ENCODE assay signal across 12 cellular contexts in the genomic region with DNA sequence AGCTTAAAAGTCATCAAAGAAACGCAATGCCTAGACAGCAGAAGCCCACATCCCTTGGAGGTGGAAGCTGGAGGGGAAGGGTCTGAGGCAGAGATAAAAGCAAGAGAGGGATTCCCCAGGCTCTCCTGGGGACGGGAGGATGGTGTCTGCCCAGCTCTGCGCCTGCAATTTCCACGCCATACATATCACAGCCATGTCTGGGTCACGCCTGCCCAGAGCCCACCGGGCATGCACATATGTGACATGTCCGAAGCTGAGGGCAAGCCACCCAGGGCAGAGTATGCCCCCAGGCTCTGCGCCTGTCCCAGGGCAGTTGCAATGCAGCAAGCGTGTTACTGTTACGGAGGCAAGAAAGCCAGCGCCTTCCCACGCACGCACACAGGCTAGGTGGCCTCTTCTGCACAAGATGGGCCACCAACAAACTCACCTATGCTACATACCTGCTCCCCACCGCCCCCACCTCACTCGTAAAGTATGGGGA. TPM values are rescaled to one million over a fixed set of nuclear protein-coding genes. Genes with fewer than 3 reads are reported as not detected.
A peak's percentile ranks its signal among the peaks of the same experiment; 100 is the strongest.
DNase-seq lines count a peak whose midpoint lies in the region; ATAC-seq, FAIRE-seq and TF ChIP-seq lines count a peak whose summit lies in the region.
"Had no signal": no experiment of that assay in that cellular context is flagged by ENCODE, and none has a peak within 500 bp of the region (broad histone marks: within the 10 kb centered on the region; RNA-seq: fewer than 3 reads in every experiment).

No MANE protein-coding gene starts in this region.

- H3K27ac ChIP-seq in HepG2 (ENCODE audit: extremely low read length, insufficient read depth, low read length) (no peak overlapping the region), right lobe of liver (no peak overlapping the region), iPS DF 6.9 (ENCODE audit: low read length) (no peak overlapping the region), trophoblast cell (ENCODE audit: low read depth, low read length) (no peak overlapping the region)
- H3K27ac ChIP-seq: RWPE1 had no signal

- H2AK5ac ChIP-seq in trophoblast cell (ENCODE audit: low read length) = no peak overlapping the region

- DNase-seq in HepG2 (ENCODE audit: low spot score) = no peak
- no peak for DNase-seq in right lobe of liver
- DNase-seq in iPS DF 6.9 (ENCODE audit: low read depth, low spot score) = no peak
- DNase-seq in trophoblast cell = no peak
- no peak for DNase-seq in NCI-H1048 (lab: John Stamatoyannopoulos, UW)
- DNase-seq: activated CD4-positive, CD25-positive, alpha-beta regulatory T cell treated with anti-CD3 and anti-CD28 coated beads, Interleukin-2, amount 50 U/mL, for 72 hours; activated naive CD8-positive, alpha-beta T cell treated with anti-CD3 and anti-CD28 coated beads, Interleukin-2, amount 50 U/mL, for 24 hours; natural killer cell had no signal

- TF ChIP-seq CTCF in HepG2 (CRISPR knock-in tag; IDR thresholded peaks at IDR 0.05) (no peak), right lobe of liver (IDR thresholded peaks at IDR 0.05) (no peak)

- no peak overlapping the region for H3K23ac ChIP-seq in trophoblast cell (ENCODE audit: low read length)

- FAIRE-seq in HepG2 (lab: Jason Lieb, UNC) = no peak

- H3K9ac ChIP-seq in HepG2 (ENCODE audit: insufficient read depth, low read depth, low read length) (no peak overlapping the region), trophoblast cell (ENCODE audit: low read length) (no peak overlapping the region)

- H4K20me1 ChIP-seq in HepG2 (ENCODE audit: insufficient read depth, low read length) = no peaks in the 10 kb centered on the region

- TF ChIP-seq POLR2A in HepG2 (IDR thresholded peaks at IDR 0.05; ENCODE audit: insufficient read depth in 1 of 2, low read depth in 2 of 2, low read length in 2 of 2) (no peak), right lobe of liver (IDR thresholded peaks at IDR 0.05) (no peak)

- TF ChIP-seq RAD21 in HepG2 (CRISPR knock-in tag; IDR thresholded peaks at IDR 0.05) = no peak

- no peak overlapping the region for H3K4ac ChIP-seq in trophoblast cell (ENCODE audit: low read depth, low read length)

- H3K79me1 ChIP-seq in trophoblast cell (ENCODE audit: low read length) = no peaks in the 10 kb centered on the region

- 0% methylated on average over 1 of the region's 15 CpGs for WGBS in HepG2 (ENCODE audit: low lambda C conversion rate)
- 27% methylated on average over 4 of the region's 15 CpGs for WGBS in right lobe of liver (ENCODE audit: insufficient coverage, low coverage, low lambda C conversion rate, missing lambda C conversion rate)
- no CpG with 5 or more reads among the region's 15 CpGs for WGBS in iPS DF 6.9 (ENCODE audit: insufficient coverage, insufficient read length)
- WGBS in trophoblast cell (ENCODE audit: extremely low coverage, insufficient coverage, insufficient read length) = no CpG with 5 or more reads among the region's 15 CpGs

- H4K91ac ChIP-seq in trophoblast cell (ENCODE audit: low read depth, low read length) = no peak overlapping the region

- H3K18ac ChIP-seq in trophoblast cell (ENCODE audit: low read length) = no peak overlapping the region

- no peak overlapping the region for H2BK12ac ChIP-seq in trophoblast cell (ENCODE audit: low read length)

- H3K9me3 ChIP-seq in HepG2 (ENCODE audit: low read length) (no peaks in the 10 kb centered on the region), right lobe of liver (no peaks in the 10 kb centered on the region), iPS DF 6.9 (ENCODE audit: control insufficient read depth, insufficient read depth, low read length) (no peaks in the 10 kb centered on the region), trophoblast cell (ENCODE audit: insufficient read depth, low read depth, low read length) (no peaks in the 10 kb centered on the region)

- in situ Hi-C loops in HepG2 (cut with HindIII; ENCODE audit: extremely low pct_ligation_motif_present, low pct_unique_long_range_greater_than_20kb) = no loop called here

- no peaks in the 10 kb centered on the region for H3K4me1 ChIP-seq in HepG2 (ENCODE audit: insufficient read depth, low read length)
- no peaks in the 10 kb centered on the region for H3K4me1 ChIP-seq in right lobe of liver
- H3K4me1 ChIP-seq in iPS DF 6.9 (ENCODE audit: control insufficient read depth, insufficient read depth, low read length) = no peaks in the 10 kb centered on the region
- H3K4me1 ChIP-seq in trophoblast cell (ENCODE audit: control insufficient read depth in 1 of 2, insufficient read depth in 2 of 2, low read length in 2 of 2) = peaks cover 0 to 4% of the 10 kb centered on the region in 2 experiments

- no peak overlapping the region for H3K14ac ChIP-seq in trophoblast cell (ENCODE audit: low read length)

- H3K4me3 ChIP-seq in HepG2 (replicated peaks in 1 of 3; ENCODE audit: insufficient read depth in 1 of 3, low read depth in 2 of 3, low read length in 3 of 3) (no peak overlapping the region), right lobe of liver (peak overlapping the region in 1 of 3 donors; percentile 31), iPS DF 6.9 (ENCODE audit: low read length) (peak overlapping the region; percentile 71; the same call in 1 of the 2 replicates), trophoblast cell (ENCODE audit: low read depth, low read length) (peak overlapping the region; percentile 69)

- no peak overlapping the region for H4K12ac ChIP-seq in trophoblast cell (ENCODE audit: low read depth, low read length)

- H3K4me2 ChIP-seq in HepG2 (ENCODE audit: low read depth, low read length) = no peak overlapping the region
- H3K4me2 ChIP-seq in trophoblast cell (ENCODE audit: low read length) = peak overlapping the region; percentile 65

- no TSS peak for BruUV-seq in HepG2 (replicated peaks; lab: Mats Ljungman, UMichigan)

- ATAC-seq in HepG2 (peak; percentile 44), right lobe of liver (no peak), GM18519 (IDR thresholded peaks at IDR 0.05; ENCODE audit: low FRiP score, unreplicated experiment) (no peak), GM19467 (IDR thresholded peaks at IDR 0.05; ENCODE audit: unreplicated experiment) (no peak), HG02759 (IDR thresholded peaks at IDR 0.05; ENCODE audit: unreplicated experiment) (no peak)
- ATAC-seq: activated naive CD8-positive, alpha-beta T cell treated with anti-CD3 and anti-CD28 coated beads, Interleukin-2, amount 50 U/mL, for 24 hours; natural killer cell had no signal

- intact Hi-C loops in HepG2 (cut with micrococcal nuclease; ENCODE audit: unreplicated experiment) (no loop called here), right lobe of liver (cut with DNase I) (no loop called here)

- no peak overlapping the region for H4K8ac ChIP-seq in trophoblast cell (ENCODE audit: low read depth, low read length)

- no peak overlapping the region for H2BK5ac ChIP-seq in trophoblast cell (ENCODE audit: low read depth, low read length, poor library complexity)

- H3K36me3 ChIP-seq in HepG2 (replicated peaks in 1 of 2; ENCODE audit: control insufficient read depth in 1 of 2, insufficient read depth in 2 of 2, low read length in 2 of 2) (no peaks in the 10 kb centered on the region), right lobe of liver (no peaks in the 10 kb centered on the region), iPS DF 6.9 (ENCODE audit: control insufficient read depth, insufficient read depth, low read length) (no peaks in the 10 kb centered on the region), trophoblast cell (ENCODE audit: control insufficient read depth in 1 of 2, insufficient read depth in 2 of 2, low read length in 2 of 2) (no peaks in the 10 kb centered on the region)

- no peak overlapping the region for H2BK120ac ChIP-seq in trophoblast cell (ENCODE audit: insufficient read depth, low read length, poor library complexity)

- H2AFZ ChIP-seq in HepG2 (ENCODE audit: low read length) (no peak overlapping the region), trophoblast cell (ENCODE audit: insufficient read depth, low read length, poor library complexity) (no peak overlapping the region)

- H3K79me2 ChIP-seq in HepG2 (ENCODE audit: insufficient read depth, low read length) = no peaks in the 10 kb centered on the region
- H3K79me2 ChIP-seq in trophoblast cell (ENCODE audit: control insufficient read depth, insufficient read depth, low read length, poor library complexity) = no peaks in the 10 kb centered on the region

- POLR2A ChIA-PET in HepG2 (lab: Yijun Ruan, JAX) = no interaction called here

- H3K27me3 ChIP-seq in HepG2 (ENCODE audit: control insufficient read depth in 1 of 2, insufficient read depth in 2 of 2, low read length in 2 of 2) (0 out of 5 replicates have a peak, but pooled peaks cover 0 to 3% of the 10 kb centered on the region in 2 experiments), right lobe of liver (peaks cover 0 to 21% of the 10 kb centered on the region in 2 donors), iPS DF 6.9 (ENCODE audit: control insufficient read depth, insufficient read depth, low read length) (no peaks in the 10 kb centered on the region), trophoblast cell (ENCODE audit: insufficient read depth, low read length) (no peaks in the 10 kb centered on the region)

- TF ChIP-seq EP300 in HepG2 (IDR thresholded peaks at IDR 0.05; ENCODE audit: low read depth in 2 of 2, low read length in 2 of 2) (no peak), HepG2 (CRISPR knock-in tag; IDR thresholded peaks at IDR 0.05; ENCODE audit: borderline replicate concordance) (no peak)

- CTCF ChIA-PET in HepG2 (lab: Yijun Ruan, JAX; ENCODE audit: low intra/inter-chr PET ratio, low total read pairs) = no interaction called here

RNA-seq across cellular contexts. Expression of a gene that starts 1.2 kb away (rescaled TPM):
- total RNA-seq in HepG2 (2016; rRNA removed; fragmentation: Illumina TruSeq; extraction: Trizol) (0.33 and 0.84 TPM in 2 replicates), right lobe of liver (1 to 10 TPM in 4 of 6 experiments, under 1 TPM in 2; 0.37 to 2.8 (median 1.1) TPM)
- 0.26 TPM in 1 of 2 replicates, not detected in the other for total RNA-seq in HepG2 (2016; cell fraction: cytosol; rRNA removed; fragmentation: Illumina TruSeq; extraction: Trizol; ENCODE audit: low read depth)
- 0.45 and 0.73 TPM in 2 replicates for total RNA-seq in HepG2 (2016; cell fraction: insoluble cytoplasmic fraction; rRNA removed; fragmentation: Illumina TruSeq; extraction: Trizol)
- 0.52 and 1.5 TPM in 2 replicates for total RNA-seq in HepG2 (2016; cell fraction: membrane; rRNA removed; fragmentation: Illumina TruSeq; extraction: Trizol)
- total RNA-seq in HepG2 (2016; cell fraction: nucleus; rRNA removed; fragmentation: Illumina TruSeq; extraction: Trizol) = 0.12 TPM in 1 of 2 replicates, not detected in the other
- polyA plus RNA-seq in HepG2 (2011; rRNA removed) = 0.09 and 0.14 TPM in 2 replicates
- 0.05 and 0.19 TPM in 2 replicates for polyA plus RNA-seq in HepG2 (2011; cell fraction: cytosol; rRNA removed)
- not detected in 2 replicates for polyA plus RNA-seq in HepG2 (2011; cell fraction: nucleus; rRNA removed)
- polyA plus RNA-seq in HepG2 (2012) = 0.25 and 0.44 TPM in 2 replicates
- polyA plus RNA-seq in HepG2 (2016; cell fraction: cytosol; fragmentation: Illumina TruSeq; extraction: Trizol; ENCODE audit: low read depth) = 0.25 and 0.38 TPM in 2 replicates
- polyA plus RNA-seq in HepG2 (2016; cell fraction: insoluble cytoplasmic fraction; fragmentation: Illumina TruSeq; extraction: Trizol; ENCODE audit: low read depth) = 0.82 and 0.89 TPM in 2 replicates
- polyA plus RNA-seq in HepG2 (2016; cell fraction: membrane; fragmentation: Illumina TruSeq; extraction: Trizol; ENCODE audit: low read depth) = 0.73 and 0.74 TPM in 2 replicates
- 0.23 and 0.35 TPM in 2 replicates for polyA plus RNA-seq in HepG2 (2016; cell fraction: nucleus; fragmentation: Illumina TruSeq; extraction: Trizol; ENCODE audit: insufficient read depth, low read depth)
- polyA minus RNA-seq in HepG2 (2011; rRNA and poly(A)+ RNA removed; ENCODE audit: low replicate concordance) = 0.02 and 1.2 TPM in 2 replicates
- not detected in 2 replicates for polyA minus RNA-seq in HepG2 (2011; cell fraction: cytosol; rRNA and poly(A)+ RNA removed)
- 0.12 and 0.13 TPM in 2 replicates for polyA minus RNA-seq in HepG2 (2011; cell fraction: nucleus; rRNA and poly(A)+ RNA removed)
- polyA plus RNA-seq in trophoblast cell (2013) = 3.2 and 3.4 TPM in 2 replicates
- total RNA-seq: natural killer cell had no signal

Comparison
In these comparisons a context has a peak if more than half of its experiments do, and no peak if none do; other contexts are left out.
1. H3K4me3 ChIP-seq: peak in iPS DF 6.9 (single experiment) and trophoblast cell (single experiment); none in HepG2 (0 of 3).